ENCODE assay signal across 33 cellular contexts in genomic region chr4:184166736-184167135, GRCh38. TPM values are rescaled to one million over a fixed set of nuclear protein-coding genes. Genes with fewer than 3 reads are reported as not detected.
"Had no signal": no experiment of that assay in that cellular context is flagged by ENCODE, and none has a peak within 500 bp of the region (broad histone marks: within the 10 kb centered on the region; RNA-seq: fewer than 3 reads in every experiment).

No MANE protein-coding gene starts in this region.

- H3K4me3 ChIP-seq: adrenal gland, body of pancreas, gastroesophageal sphincter, left ventricle myocardium inferior, lung, pancreas, prostate gland, sigmoid colon, suprapubic skin, tibial artery had no signal

- H3K9me3 ChIP-seq: adrenal gland, body of pancreas, gastroesophageal sphincter, left ventricle myocardium inferior, pancreas, prostate gland, sigmoid colon, suprapubic skin, tibial artery had no signal

- H3K27me3 ChIP-seq: pancreas had no signal

- H3K4me3 Mint-ChIP-seq: activated CD4-positive, alpha-beta memory T cell treated with anti-CD3 and anti-CD28 coated beads for 36 hours; activated CD4-positive, alpha-beta T cell treated with anti-CD3 and anti-CD28 coated beads, Interleukin-2, amount 10 ng/mL, durations not matched to agents 24 days and 14 days; activated naive CD4-positive, alpha-beta T cell treated with anti-CD3 and anti-CD28 coated beads for 36 hours; activated naive CD8-positive, alpha-beta T cell treated with anti-CD3 and anti-CD28 coated beads for 36 hours; activated T-helper 1 cell treated with anti-CD3 and anti-CD28 coated beads, Interleukin-12 subunit alpha, Interleukin-12 subunit beta, Interleukin-2, Interleukin-4 antibody, amounts not matched to agents 30 ng/mL and 10 ng/mL and 1 ng/mL, durations not matched to agents 14 hours and 24 hours and 36 hours; naive B cell; stimulated activated naive B cell treated with anti-CD40 and anti-IgM and Interleukin-4, amounts not matched to agents 10 μg/mL and 1 μg/mL and 100 μg/mL, for 72 hours; T-helper 17 cell had no signal

- H3K27ac Mint-ChIP-seq: activated CD4-positive, alpha-beta memory T cell treated with anti-CD3 and anti-CD28 coated beads for 36 hours; activated CD4-positive, alpha-beta T cell treated with anti-CD3 and anti-CD28 coated beads, Interleukin-2, amount 10 ng/mL, durations not matched to agents 24 days and 14 days; activated naive CD4-positive, alpha-beta T cell treated with anti-CD3 and anti-CD28 coated beads for 36 hours; activated naive CD8-positive, alpha-beta T cell treated with anti-CD3 and anti-CD28 coated beads for 36 hours; activated T-helper 1 cell treated with anti-CD3 and anti-CD28 coated beads, Interleukin-12 subunit alpha, Interleukin-12 subunit beta, Interleukin-2, Interleukin-4 antibody, amounts not matched to agents 30 ng/mL and 10 ng/mL and 1 ng/mL, durations not matched to agents 14 hours and 24 hours and 36 hours; naive B cell; stimulated activated naive B cell treated with anti-CD40 and anti-IgM and Interleukin-4, amounts not matched to agents 10 μg/mL and 1 μg/mL and 100 μg/mL, for 72 hours; T-helper 17 cell had no signal

- H3K36me3 Mint-ChIP-seq: activated CD4-positive, alpha-beta memory T cell treated with anti-CD3 and anti-CD28 coated beads for 36 hours; activated naive CD8-positive, alpha-beta T cell treated with anti-CD3 and anti-CD28 coated beads for 36 hours; stimulated activated naive B cell treated with anti-CD40 and anti-IgM and Interleukin-4, amounts not matched to agents 10 μg/mL and 1 μg/mL and 100 μg/mL, for 72 hours had no signal

- ATAC-seq: body of pancreas, gastroesophageal sphincter, pancreas, T-helper 17 cell had no signal

- H3K9me3 Mint-ChIP-seq: activated CD4-positive, alpha-beta memory T cell treated with anti-CD3 and anti-CD28 coated beads for 36 hours; activated CD4-positive, alpha-beta T cell treated with anti-CD3 and anti-CD28 coated beads, Interleukin-2, amount 10 ng/mL, durations not matched to agents 24 days and 14 days; activated naive CD4-positive, alpha-beta T cell treated with anti-CD3 and anti-CD28 coated beads for 36 hours; activated naive CD8-positive, alpha-beta T cell treated with anti-CD3 and anti-CD28 coated beads for 36 hours; activated T-helper 1 cell treated with anti-CD3 and anti-CD28 coated beads, Interleukin-12 subunit alpha, Interleukin-12 subunit beta, Interleukin-2, Interleukin-4 antibody, amounts not matched to agents 30 ng/mL and 10 ng/mL and 1 ng/mL, durations not matched to agents 14 hours and 24 hours and 36 hours; naive B cell; stimulated activated naive B cell treated with anti-CD40 and anti-IgM and Interleukin-4, amounts not matched to agents 10 μg/mL and 1 μg/mL and 100 μg/mL, for 72 hours had no signal

- DNase-seq: activated CD4-positive, alpha-beta memory T cell treated with anti-CD3 and anti-CD28 coated beads for 36 hours; activated CD4-positive, alpha-beta T cell treated with anti-CD3 and anti-CD28 coated beads, Interleukin-2, amount 10 ng/mL, durations not matched to agents 24 days and 14 days; activated CD4-positive, CD25-positive, alpha-beta regulatory T cell treated with anti-CD3 and anti-CD28 coated beads, Interleukin-2, amount 50 U/mL, for 72 hours; activated CD8-positive, alpha-beta memory T cell treated with anti-CD3 and anti-CD28 coated beads, Interleukin-2, amount 50 U/mL, for 4 hours; activated effector memory CD4-positive, alpha-beta T cell treated with anti-CD3 and anti-CD28 coated beads, Interleukin-2, amount 50 U/mL, for 16 hours; activated naive CD4-positive, alpha-beta T cell treated with anti-CD3 and anti-CD28 coated beads for 36 hours; activated naive CD8-positive, alpha-beta T cell treated with anti-CD3 and anti-CD28 coated beads for 36 hours; activated T-cell treated with anti-CD3 and anti-CD28 coated beads, Interleukin-2, amount 50 U/mL, for 1 hour; adrenal gland; aorta; body of pancreas; effector CD8-positive, alpha-beta T cell; hippocampal formation; kidney glomerular epithelial cell; left ventricle myocardium inferior; naive B cell; nucleus accumbens; pancreas; retina; sigmoid colon; small intestine; stimulated activated CD4-positive, alpha-beta T cell treated with anti-CD3 and anti-CD28 coated beads, Interleukin-1b, Interleukin-23, amount 100 ng/mL, for 48 hours; stimulated activated naive B cell treated with anti-CD40 and anti-IgM and Interleukin-4, amounts not matched to agents 10 μg/mL and 1 μg/mL and 100 μg/mL, for 72 hours; T-helper 17 cell; T1000; tibial artery; WERI-Rb-1 had no signal

- H3K4me1 ChIP-seq: pancreas, prostate gland had no signal

- H3K27ac ChIP-seq: adrenal gland, body of pancreas, gastroesophageal sphincter, left ventricle myocardium inferior, pancreas, prostate gland, sigmoid colon, suprapubic skin, tibial artery, WERI-Rb-1 had no signal

- H3K36me3 ChIP-seq: adrenal gland, gastroesophageal sphincter, left ventricle myocardium inferior, pancreas, prostate gland, sigmoid colon, suprapubic skin, tibial artery, WERI-Rb-1 had no signal

RNA-seq across cellular contexts. Expression of gene ENPP6, which starts 50.9 kb away (rescaled TPM):
- total RNA-seq: activated naive CD4-positive, alpha-beta T cell treated with anti-CD3 and anti-CD28 coated beads for 36 hours; body of pancreas; epithelial cell of proximal tubule; left ventricle myocardium inferior; suprapubic skin; T-helper 17 cell had no signal
